Comparison of ENCODE assay signal across 8 cellular contexts in genomic region chr20:37534401-37535157, GRCh38. TPM values are rescaled to one million over a fixed set of nuclear protein-coding genes. Genes with fewer than 3 reads are reported as not detected.
A peak's percentile ranks its signal among the peaks of the same experiment; 100 is the strongest.
DNase-seq lines count a peak whose midpoint lies in the region; ATAC-seq and TF ChIP-seq lines count a peak whose summit lies in the region.

No MANE protein-coding gene starts in this region.

- no peaks in the 10 kb centered on the region for H3K9me2 ChIP-seq in PC-3 (replicated peaks; ENCODE audit: low read length)

- H4K91ac ChIP-seq in H9 (ENCODE audit: insufficient read length, low read depth, low read length): no peak overlapping the region

- no peak overlapping the region for H4K5ac ChIP-seq in H9 (ENCODE audit: insufficient read length, low read depth, low read length)

- H3K27me3 ChIP-seq in H9 (ENCODE audit: insufficient read depth, low read length) (no peaks in the 10 kb centered on the region), PC-3 (ENCODE audit: low read length) (no peaks in the 10 kb centered on the region), parathyroid adenoma (ENCODE audit: control insufficient read depth, insufficient read depth, low read length) (no peaks in the 10 kb centered on the region)

- H3K4me3 ChIP-seq in PC-3 (ENCODE audit: low read length) (no peak overlapping the region), parathyroid adenoma (ENCODE audit: low read depth, low read length) (no peak overlapping the region)

- BruUV-seq in PC-3 (replicated peaks; lab: Mats Ljungman, UMichigan): no TSS peak

- no peak overlapping the region for H2BK12ac ChIP-seq in H9 (ENCODE audit: insufficient read length, low read depth, low read length)

- no peak overlapping the region for H3K18ac ChIP-seq in H9 (ENCODE audit: insufficient read length, low read depth, low read length)

- peak overlapping the region in 1 of 3 experiments; percentile 91; a peak in 1 of 7 replicates for H3K27ac Mint-ChIP-seq in H9
- peak overlapping the region; percentile 1 for H3K27ac Mint-ChIP-seq in activated naive CD4-positive, alpha-beta T cell treated with anti-CD3 and anti-CD28 coated beads, Interleukin-2, amount 50 U/mL, for 24 hours

- no peak overlapping the region for H3K14ac ChIP-seq in H9 (ENCODE audit: insufficient read depth, low read length)

- no peak overlapping the region for H2AFZ ChIP-seq in H9 (ENCODE audit: low read length)
- peak overlapping the region; percentile 70 for H2AFZ ChIP-seq in PC-3 (ENCODE audit: low read length)
- H2AFZ ChIP-seq in parathyroid adenoma: no peak overlapping the region

- H3K4me3 Mint-ChIP-seq in H9: no peak overlapping the region
- no peak overlapping the region for H3K4me3 Mint-ChIP-seq in activated naive CD4-positive, alpha-beta T cell treated with anti-CD3 and anti-CD28 coated beads, Interleukin-2, amount 50 U/mL, for 24 hours

- no peak overlapping the region for H2AK5ac ChIP-seq in H9 (ENCODE audit: insufficient read length, low read length)

- H3K4ac ChIP-seq in H9 (ENCODE audit: low read depth, low read length): no peak overlapping the region

- no peak overlapping the region for H3K56ac ChIP-seq in H9 (ENCODE audit: insufficient read length, low read depth, low read length)

- DNase-seq in GM04503 (ENCODE audit: low read depth) (peak; percentile 51), H9 (peak; percentile 46), M059J (ENCODE audit: low read depth) (peak; percentile 85), PC-3 (peak; percentile 96), glomerular visceral epithelial cell (ENCODE audit: extremely low spot score) (peak; percentile 85), cortex of kidney (lab: John Stamatoyannopoulos, UW) (no peak)

- ATAC-seq in PC-3: peak; percentile 67

- H3K36me3 Mint-ChIP-seq in H9 (ENCODE audit: insufficient read depth in 1 of 3, low read depth in 3 of 3): no peaks in the 10 kb centered on the region
- H3K36me3 Mint-ChIP-seq in activated naive CD4-positive, alpha-beta T cell treated with anti-CD3 and anti-CD28 coated beads, Interleukin-2, amount 50 U/mL, for 24 hours: no peaks in the 10 kb centered on the region

- peaks cover 2% of the 10 kb centered on the region for H3K4me1 ChIP-seq in H9 (ENCODE audit: insufficient read depth, low read length)
- peaks cover 27% of the 10 kb centered on the region for H3K4me1 ChIP-seq in PC-3 (ENCODE audit: insufficient read depth, low read length)
- no peaks in the 10 kb centered on the region for H3K4me1 ChIP-seq in parathyroid adenoma

- no CpG with 5 or more reads among the region's 6 CpGs for WGBS in H9 (ENCODE audit: extremely low coverage, insufficient read length, low lambda C conversion rate)

- CTCF ChIA-PET in PC-3 (lab: Charles Lee): interaction anchor here (0.6 to 1.0 kb wide), 5 partner anchors 33 to 264 kb away, joined by 3 to 8 read pairs (median 4); no protein-coding TSS in a partner anchor

- TF ChIP-seq CTCF in H9 (conservative IDR thresholded peaks at IDR 0.05) (peak; percentile 92), PC-3 (conservative IDR thresholded peaks at IDR 0.05; ENCODE audit: low read depth, low read length) (peak; percentile 91), parathyroid adenoma (IDR thresholded peaks at IDR 0.05) (peak; percentile 91)

- H3K36me3 ChIP-seq in PC-3 (ENCODE audit: low read depth, low read length) (no peaks in the 10 kb centered on the region), parathyroid adenoma (ENCODE audit: control insufficient read depth, insufficient read depth, low read length) (no peaks in the 10 kb centered on the region)

- no peaks in the 10 kb centered on the region for H4K20me1 ChIP-seq in H9 (ENCODE audit: control insufficient read depth, insufficient read depth, insufficient read length)
- H4K20me1 ChIP-seq in PC-3 (ENCODE audit: low read length): no peaks in the 10 kb centered on the region

- H3T11ph ChIP-seq in H9 (ENCODE audit: low read length): no peak overlapping the region

- H3K4me1 Mint-ChIP-seq in H9: peaks cover 22 to 26% of the 10 kb centered on the region in 2 experiments
- peaks cover 5% of the 10 kb centered on the region for H3K4me1 Mint-ChIP-seq in activated naive CD4-positive, alpha-beta T cell treated with anti-CD3 and anti-CD28 coated beads, Interleukin-2, amount 50 U/mL, for 24 hours

- H3K9me3 Mint-ChIP-seq in H9: no peaks in the 10 kb centered on the region
- no peaks in the 10 kb centered on the region for H3K9me3 Mint-ChIP-seq in activated naive CD4-positive, alpha-beta T cell treated with anti-CD3 and anti-CD28 coated beads, Interleukin-2, amount 50 U/mL, for 24 hours

- H2BK15ac ChIP-seq in H9 (ENCODE audit: low read depth, low read length): no peak overlapping the region

- POLR2A ChIA-PET in PC-3 (lab: Charles Lee; ENCODE audit: unreplicated experiment): no interaction called here

- intact Hi-C loops in PC-3 (cut with micrococcal nuclease): loop anchor here (1.0 to 2.0 kb wide), 4 partner anchors 150 to 339 kb away; no protein-coding TSS in a partner anchor

- H2BK5ac ChIP-seq in H9 (ENCODE audit: insufficient read length, low read length): no peak overlapping the region

- H3K9me3 ChIP-seq in H9 (ENCODE audit: control insufficient read depth, low read depth, low read length) (no peaks in the 10 kb centered on the region), PC-3 (ENCODE audit: low read length) (no peaks in the 10 kb centered on the region), parathyroid adenoma (ENCODE audit: control insufficient read depth, low read length) (no peaks in the 10 kb centered on the region)

- H3K9ac ChIP-seq in H9 (ENCODE audit: extremely low read depth, insufficient read length, low read length) (no peak overlapping the region), PC-3 (ENCODE audit: low read length) (no peak overlapping the region), parathyroid adenoma (no peak overlapping the region)

- H3F3A ChIP-seq in PC-3 (ENCODE audit: low read length, unreplicated experiment): peaks cover 3% of the 10 kb centered on the region

- H2BK120ac ChIP-seq in H9 (ENCODE audit: low read depth, low read length, poor library complexity, severe bottlenecking): no peak overlapping the region

- H2BK20ac ChIP-seq in H9 (ENCODE audit: low read depth, low read length, poor library complexity, severe bottlenecking): no peak overlapping the region

- no peak overlapping the region for H4K8ac ChIP-seq in H9 (replicated peaks; ENCODE audit: insufficient read length, low read depth, low read length)

- H3K27ac ChIP-seq in H9 (ENCODE audit: insufficient read length, low read depth, low read length) (no peak overlapping the region), PC-3 (ENCODE audit: low read length) (no peak overlapping the region), parathyroid adenoma (no peak overlapping the region)

- H3K4me2 ChIP-seq in H9 (ENCODE audit: insufficient read depth, insufficient read length, low read length) (no peak overlapping the region), PC-3 (ENCODE audit: low read length) (peak overlapping the region; percentile 39; the same call in 1 of the 2 replicates), parathyroid adenoma (ENCODE audit: low read length) (no peak overlapping the region)

- H3K79me1 ChIP-seq in H9 (ENCODE audit: insufficient read depth, low read depth, low read length, poor library complexity, severe bottlenecking): no peaks in the 10 kb centered on the region

- no peaks in the 10 kb centered on the region; the same call in 1 of the 2 replicates for H3K27me3 Mint-ChIP-seq in H9 (ENCODE audit: low read depth)
- peaks cover 6% of the 10 kb centered on the region for H3K27me3 Mint-ChIP-seq in activated naive CD4-positive, alpha-beta T cell treated with anti-CD3 and anti-CD28 coated beads, Interleukin-2, amount 50 U/mL, for 24 hours

- H3K23me2 ChIP-seq in H9 (ENCODE audit: insufficient read length, low read depth, low read length, poor library complexity, severe bottlenecking): no peaks in the 10 kb centered on the region

- H3K23ac ChIP-seq in H9 (ENCODE audit: insufficient read length, low read depth, low read length): no peak overlapping the region

- H3K79me2 ChIP-seq in H9 (ENCODE audit: insufficient read depth, low read length) (no peaks in the 10 kb centered on the region), PC-3 (ENCODE audit: low read length) (no peaks in the 10 kb centered on the region), parathyroid adenoma (no peaks in the 10 kb centered on the region)

RNA-seq across cellular contexts. Expression of gene BLCAP, which starts 6.9 kb away (rescaled TPM):
- 47.7 and 54.3 TPM in 2 replicates for total RNA-seq in H9 (2021)
- 91.2 and 112 TPM in 2 replicates for total RNA-seq in M059J (2014; rRNA removed; shearing (Covaris generic))
- 100 and 120 TPM in 2 replicates for total RNA-seq in PC-3 (2014; rRNA removed)

RNA-seq across cellular contexts. Expression of gene NNAT, which starts 13.5 kb away (rescaled TPM):
- total RNA-seq in H9 (2021) (42.5 and 43.1 TPM in 2 replicates), PC-3 (2014; rRNA removed) (not detected in 2 replicates)
- not detected in 2 replicates for total RNA-seq in M059J (2014; rRNA removed; shearing (Covaris generic))

Comparison
In these comparisons a context has a peak if more than half of its experiments do, and no peak if none do; other contexts are left out.
1. RNA of gene NNAT, which starts 13.5 kb away (total RNA-seq): 42.5 to 43.1 TPM in H9; not detected in M059J and not detected in PC-3; every median in the first group is over 10 times any median in the second.
2. Peak in every context shown above with its lines, with median percentiles within 50 percentile points of each other: CTCF ChIP-seq.